In the genomic region with DNA sequence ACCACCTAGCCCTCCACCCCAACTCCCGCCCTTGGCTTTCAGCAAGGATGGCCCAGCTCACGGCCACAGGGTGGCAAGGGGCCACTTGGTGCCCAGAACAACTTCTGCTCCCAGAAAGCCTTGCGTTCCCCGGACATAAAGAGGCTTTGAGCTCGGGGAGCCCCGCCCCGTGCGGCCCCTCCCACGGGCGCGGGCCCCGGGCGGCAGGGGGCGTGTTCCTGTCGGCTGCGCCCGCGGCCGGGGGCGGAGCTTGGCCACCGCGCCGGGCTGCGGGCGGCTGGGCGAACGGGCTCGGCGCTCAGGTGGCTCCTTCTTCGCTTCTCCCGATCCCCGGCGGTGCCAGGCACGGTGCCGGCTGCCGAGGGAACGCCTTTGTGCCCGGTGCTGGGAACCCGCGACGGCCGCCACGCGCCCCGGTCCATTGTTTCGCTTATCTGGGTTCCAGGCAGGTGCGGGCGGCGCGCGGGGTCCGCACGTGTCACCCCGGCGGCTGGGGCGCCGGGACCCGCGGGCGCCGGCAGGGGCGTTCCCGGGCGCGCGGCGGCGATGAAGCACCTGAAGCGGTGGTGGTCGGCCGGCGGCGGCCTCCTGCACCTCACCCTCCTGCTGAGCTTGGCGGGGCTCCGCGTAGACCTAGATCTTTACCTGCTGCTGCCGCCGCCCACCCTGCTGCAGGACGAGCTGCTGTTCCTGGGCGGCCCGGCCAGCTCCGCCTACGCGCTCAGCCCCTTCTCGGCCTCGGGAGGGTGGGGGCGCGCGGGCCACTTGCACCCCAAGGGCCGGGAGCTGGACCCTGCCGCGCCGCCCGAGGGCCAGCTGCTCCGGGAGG, we compare ENCODE assay signal across 8 cellular contexts. TPM values are rescaled to one million over a fixed set of nuclear protein-coding genes. Genes with fewer than 3 reads are reported as not detected.
DNase-seq lines count a peak whose midpoint lies in the region; ATAC-seq and TF ChIP-seq lines count a peak whose summit lies in the region.

Gene NFE2L3, plus strand, starts transcription at position 246 of the 829 bp plus-strand sequence. Its CDS starts 301 bp downstream, at position 547.

- H3K27me3 ChIP-seq in GM23248 (replicated peaks; ENCODE audit: insufficient read depth) (peaks cover 28% of the 10 kb centered on the region), osteoblast (ENCODE audit: insufficient read depth, low read length) (peaks cover 29% of the 10 kb centered on the region), thoracic aorta (replicated peaks; ENCODE audit: insufficient read depth) (peaks cover 4% of the 10 kb centered on the region)

- no peaks in the 10 kb centered on the region for H3K9me2 ChIP-seq in GM23248 (ENCODE audit: insufficient read depth)

- H3K36me3 ChIP-seq in GM23248 (ENCODE audit: low read depth) (no peaks in the 10 kb centered on the region), osteoblast (ENCODE audit: insufficient read depth, low read length) (no peaks in the 10 kb centered on the region), thoracic aorta (no peaks in the 10 kb centered on the region)

- in situ Hi-C loops in GM23248 (cut with MboI): no loop called here
- in situ Hi-C loops in SK-MEL-5 (cut with HindIII; ENCODE audit: low pct_unique_long_range_greater_than_20kb, low sequenced_read_pairs): no loop called here

- ATAC-seq in thoracic aorta (ENCODE audit: insufficient number of reproducible peaks, low FRiP score, low read depth): no peak

- TF ChIP-seq CTCF in LNCAP (IDR thresholded peaks at IDR 0.05) (peak; percentile 21; the same call in 1 of the 2 replicates), osteoblast (IDR thresholded peaks at IDR 0.05; ENCODE audit: extremely low read depth, low read depth, low read length) (no peak), thoracic aorta (IDR thresholded peaks at IDR 0.05) (no peak)

- H3K4me1 ChIP-seq in GM23248 (ENCODE audit: insufficient read depth) (peaks cover 17% of the 10 kb centered on the region), osteoblast (ENCODE audit: insufficient read depth, low read length) (peaks cover 17% of the 10 kb centered on the region), thoracic aorta (ENCODE audit: control insufficient read depth in 1 of 2, low read depth in 2 of 2) (peaks cover 4 to 23% of the 10 kb centered on the region in 2 donors)

- H3K79me2 ChIP-seq in GM23248 (ENCODE audit: insufficient read depth): no peaks in the 10 kb centered on the region
- no peaks in the 10 kb centered on the region for H3K79me2 ChIP-seq in osteoblast (ENCODE audit: insufficient read depth, low read length)

- peaks cover 20% of the 10 kb centered on the region for H3F3A ChIP-seq in GM23248 (ENCODE audit: insufficient read depth)

- WGBS in GM23248 (ENCODE audit: low coverage in 1 of 2, low lambda C conversion rate in 2 of 2, missing lambda C conversion rate in 2 of 2), 2 experiments: 2 to 3% methylated on average over 56 to 76 of the region's 95 CpGs

- no peak within 1 kb of the TSS for H3K9ac ChIP-seq in GM23248

- peak within 1 kb of the TSS; percentile 60 for H3K4me2 ChIP-seq in GM23248 (ENCODE audit: unreplicated experiment)
- peak within 1 kb of the TSS; percentile 77 for H3K4me2 ChIP-seq in osteoblast (ENCODE audit: insufficient read depth, low read length)

- H4K20me1 ChIP-seq in GM23248 (ENCODE audit: insufficient read depth) (no peaks in the 10 kb centered on the region), osteoblast (ENCODE audit: insufficient read depth, low read length) (no peaks in the 10 kb centered on the region)

- H3K27ac ChIP-seq in GM23248 (no peak within 1 kb of the TSS), osteoblast (ENCODE audit: low read depth, low read length) (no peak within 1 kb of the TSS), thoracic aorta (no peak within 1 kb of the TSS)

- H3K4me3 ChIP-seq in GM23248 (peak within 1 kb of the TSS; percentile 72), osteoblast (ENCODE audit: insufficient read depth, low read length) (peak within 1 kb of the TSS; percentile 65), thoracic aorta (peak within 1 kb of the TSS; percentile 72)

- DNase-seq in ELF-1 (ENCODE audit: low read depth, low spot score): peak; percentile 71
- DNase-seq in GM23248: peak; percentile 72
- peak; percentile 66 for DNase-seq in SK-MEL-5 (ENCODE audit: low read depth, low spot score)
- DNase-seq in activated naive CD4-positive, alpha-beta T cell (lab: John Stamatoyannopoulos, UW): peak; percentile 30 to 78 (median 44)
- no peak for DNase-seq in glomerular endothelial cell (ENCODE audit: extremely low read depth, low read depth, low spot score)
- peak; percentile 96 for DNase-seq in osteoblast (ENCODE audit: insufficient read length, low spot score, missing footprints)
- DNase-seq in thoracic aorta (ENCODE audit: low spot score): no peak

- H3K9me3 ChIP-seq in GM23248 (ENCODE audit: low read depth) (no peaks in the 10 kb centered on the region), osteoblast (ENCODE audit: low read depth, low read length) (no peaks in the 10 kb centered on the region), thoracic aorta (no peaks in the 10 kb centered on the region)

- peak within 1 kb of the TSS; percentile 72 for H2AFZ ChIP-seq in GM23248
- H2AFZ ChIP-seq in osteoblast (ENCODE audit: low read length): peak within 1 kb of the TSS; percentile 86

RNA-seq across cellular contexts. Expression of gene NFE2L3, which starts in this region (rescaled TPM):
- total RNA-seq in GM23248 (2014; rRNA removed; shearing (Covaris generic)): 0.76 and 1.4 TPM in 2 replicates
- 0.41 and 0.70 TPM in 2 replicates for polyA plus RNA-seq in GM23248 (2016; fragmentation: Nextera tagmentation; extraction: Ambion mirVana)
- total RNA-seq in SK-MEL-5 (2014; rRNA removed; shearing (Covaris generic)): 8.2 and 9.3 TPM in 2 replicates
- 7.3 and 10.6 TPM in 2 replicates for polyA plus RNA-seq in SK-MEL-5 (2015; cell fraction: cytosol; rRNA removed)
- 2.0 and 3.8 TPM in 2 replicates for polyA plus RNA-seq in SK-MEL-5 (2015; cell fraction: nucleus; rRNA removed)
- total RNA-seq in glomerular endothelial cell (80.3 and 83.6 TPM in 2 replicates), osteoblast (0.59 and 1.4 TPM in 2 replicates), thoracic aorta (1 to 10 TPM; 2.8 to 4.5 TPM)

Comparison
In these comparisons a context has a peak if more than half of its experiments do, and no peak if none do; other contexts are left out.
1. DNase-seq: peak in ELF-1 (single experiment), GM23248 (single experiment), SK-MEL-5 (single experiment), activated naive CD4-positive, alpha-beta T cell (4 of 4) and osteoblast (single experiment); none in glomerular endothelial cell (single experiment) and thoracic aorta (single experiment).
2. Peak in every context shown above with its lines, with median percentiles within 50 percentile points of each other: H3K4me3 ChIP-seq.